Comparison of ENCODE assay signal across 8 cellular contexts in the genomic region with DNA sequence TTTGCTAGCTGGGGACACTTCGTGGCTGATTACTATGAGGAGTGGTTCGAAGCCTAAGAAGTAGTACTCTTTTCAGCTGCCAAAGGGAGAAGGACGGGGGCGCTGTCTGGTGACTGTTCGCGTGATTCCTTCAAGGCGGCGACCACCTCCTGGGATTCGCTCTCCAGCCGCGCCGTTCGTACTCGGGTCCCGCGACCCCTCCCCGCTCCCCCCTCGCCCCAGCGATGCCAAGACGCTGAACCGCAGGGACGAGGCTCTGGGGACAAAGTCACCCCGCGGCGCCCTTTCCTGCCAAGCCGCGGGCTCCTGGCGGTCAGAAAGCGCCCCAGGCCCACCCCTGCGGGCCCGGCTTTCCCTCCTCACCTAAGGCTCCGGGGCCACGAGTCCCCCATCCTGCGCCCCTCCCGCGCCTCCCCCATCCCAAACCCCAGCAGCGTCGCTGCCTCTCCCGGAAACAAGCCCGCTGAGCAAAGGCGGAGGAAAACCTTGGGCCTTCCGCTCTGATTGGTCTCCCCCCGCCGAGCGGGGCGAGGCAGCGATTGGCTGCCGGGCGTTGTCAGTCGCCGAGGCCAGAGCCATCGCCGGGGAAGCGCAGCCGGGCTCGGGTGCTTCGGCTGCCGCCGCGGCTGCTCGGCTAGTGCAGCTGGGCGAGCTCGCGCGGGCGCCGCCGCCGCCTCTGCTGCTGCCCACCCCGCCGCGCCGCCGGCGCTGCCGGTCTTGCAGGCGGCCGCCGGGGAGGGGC. TPM values are rescaled to one million over a fixed set of nuclear protein-coding genes. Genes with fewer than 3 reads are reported as not detected.
DNase-seq lines count a peak whose midpoint lies in the region; TF ChIP-seq lines count a peak whose summit lies in the region.

TSS of gene B3GALT1 (plus strand) at position 572 of the 742 bp plus-strand sequence.

- peak; percentile 93 for DNase-seq in GM10266 (ENCODE audit: extremely low spot score)
- DNase-seq in HCEC 1CT: peak; percentile 98
- peak; percentile 52 for DNase-seq in LNCaP clone FGC (ENCODE audit: low read depth)
- peak; percentile 90 to 92 for DNase-seq in SJCRH30
- peak; percentile 88 for DNase-seq in amniotic epithelial cell (ENCODE audit: low read depth)
- DNase-seq in cardiac septum (ENCODE audit: low spot score): peak; percentile 92
- DNase-seq in osteoblast (ENCODE audit: insufficient read length, low spot score, missing footprints): peak; percentile 100
- peak; percentile 61 to 86 for DNase-seq in uterus

- H3K27me3 ChIP-seq in SJCRH30: no peaks in the 10 kb centered on the region
- H3K27me3 ChIP-seq in osteoblast (ENCODE audit: insufficient read depth, low read length): peaks cover 13% of the 10 kb centered on the region
- peaks cover 0 to 20% of the 10 kb centered on the region in 2 donors for H3K27me3 ChIP-seq in uterus

- H3K9me3 ChIP-seq in SJCRH30 (replicated peaks) (no peaks in the 10 kb centered on the region), osteoblast (ENCODE audit: low read depth, low read length) (no peaks in the 10 kb centered on the region), uterus (no peaks in the 10 kb centered on the region)

- TF ChIP-seq POLR2A in uterus (IDR thresholded peaks at IDR 0.05): peak; percentile 12 to 32

- H3K4me1 ChIP-seq in SJCRH30: no peaks in the 10 kb centered on the region
- peaks cover 22% of the 10 kb centered on the region for H3K4me1 ChIP-seq in osteoblast (ENCODE audit: insufficient read depth, low read length)
- peaks cover 0 to 8% of the 10 kb centered on the region in 2 donors for H3K4me1 ChIP-seq in uterus

- no peaks in the 10 kb centered on the region for H4K20me1 ChIP-seq in osteoblast (ENCODE audit: insufficient read depth, low read length)

- TF ChIP-seq CTCF in GM10266 (IDR thresholded peaks at IDR 0.05; ENCODE audit: control insufficient read depth, insufficient read depth, low read depth, missing control alignments) (peak; percentile 37), LNCaP clone FGC (IDR thresholded peaks at IDR 0.05; ENCODE audit: control insufficient read depth, extremely low read depth, insufficient read depth) (peak; percentile 47), osteoblast (IDR thresholded peaks at IDR 0.05; ENCODE audit: extremely low read depth, low read depth, low read length) (peak; percentile 32), uterus (IDR thresholded peaks at IDR 0.05) (peak in 2 of 4 experiments; percentile 26 to 31)

- H3K27ac ChIP-seq in SJCRH30 (peak within 1 kb of the TSS; percentile 73), osteoblast (ENCODE audit: low read depth, low read length) (no peak within 1 kb of the TSS), uterus (peak within 1 kb of the TSS; percentile 68 to 70)

- peak within 1 kb of the TSS; percentile 60 for H3K4me3 ChIP-seq in LNCaP clone FGC (ENCODE audit: low read depth, low read length)
- H3K4me3 ChIP-seq in SJCRH30: peak within 1 kb of the TSS; percentile 71
- H3K4me3 ChIP-seq in osteoblast (ENCODE audit: insufficient read depth, low read length): peak within 1 kb of the TSS; percentile 80
- peak within 1 kb of the TSS; percentile 51 to 74 for H3K4me3 ChIP-seq in uterus

- no peaks in the 10 kb centered on the region for H3K79me2 ChIP-seq in osteoblast (ENCODE audit: insufficient read depth, low read length)

- peak within 1 kb of the TSS; percentile 95 for H3K4me2 ChIP-seq in osteoblast (ENCODE audit: insufficient read depth, low read length)

- no peaks in the 10 kb centered on the region for H3K36me3 ChIP-seq in SJCRH30
- H3K36me3 ChIP-seq in osteoblast (ENCODE audit: insufficient read depth, low read length): no peaks in the 10 kb centered on the region
- H3K36me3 ChIP-seq in uterus: no peaks in the 10 kb centered on the region

- peak within 1 kb of the TSS; percentile 80 for H2AFZ ChIP-seq in osteoblast (ENCODE audit: low read length)

- intact Hi-C loops in cardiac septum (cut with DNase I): no loop called here
- intact Hi-C loops in uterus (cut with DNase I; ENCODE audit: low total_unique reads): no loop called here

RNA-seq across cellular contexts. Expression of gene B3GALT1, which starts in this region (rescaled TPM):
- total RNA-seq in SJCRH30 (2014; rRNA removed; shearing (Covaris generic)): 1.9 and 2.7 TPM in 2 replicates
- total RNA-seq in cardiac septum (0.08 TPM), osteoblast (0.29 and 0.36 TPM in 2 replicates), uterus (1 to 10 TPM in 1 of 4 donors, under 1 TPM in 2, not detected in 1; 0.18 to 2.1 (median 0.77) TPM)

Comparison
In these comparisons a context has a peak if more than half of its experiments do, and no peak if none do; other contexts are left out.
1. Peak in DNase-seq in cardiac septum; RNA of the gene not detected or under 1 TPM.
2. Peak in DNase-seq, H3K4me3 ChIP-seq and H3K4me2 ChIP-seq in osteoblast; RNA of the gene not detected or under 1 TPM.